ENCODE assay signal across 8 cellular contexts in genomic region chr9:134413890-134414731, GRCh38.
DNase-seq lines count a peak whose midpoint lies in the region; ATAC-seq and TF ChIP-seq lines count a peak whose summit lies in the region.

No MANE protein-coding gene starts in this region.

- H3K4me2 ChIP-seq in skeletal muscle satellite cell (ENCODE audit: low read length) = peak overlapping the region; percentile 61

- H3K36me3 ChIP-seq in HEK293 (ENCODE audit: control insufficient read depth in 2 of 2, insufficient read depth in 1 of 2, low read length in 2 of 2) (peaks cover 0 to 32% of the 10 kb centered on the region in 2 experiments; a peak in 1 of 3 replicates), skeletal muscle satellite cell (ENCODE audit: insufficient read depth, low read length) (peaks cover 19% of the 10 kb centered on the region)

- no peaks in the 10 kb centered on the region for H3K27me3 ChIP-seq in skeletal muscle satellite cell (ENCODE audit: control insufficient read depth, insufficient read depth, low read length)

- H3K4me1 ChIP-seq in HEK293 (ENCODE audit: control insufficient read depth, insufficient read depth, low read length) (0 out of 2 replicates have a peak, but pooled peaks cover 3% of the 10 kb centered on the region), skeletal muscle satellite cell (ENCODE audit: control insufficient read depth, insufficient read depth, low read length) (peaks cover 36% of the 10 kb centered on the region)

- CTCF ChIA-PET in HEK293 (lab: Yijun Ruan, JAX) = interaction anchor here (0.6 to 2.0 kb wide), 8 partner anchors 29 to 246 kb away, joined by 3 to 5 read pairs (median 4); no protein-coding TSS in a partner anchor

- TF ChIP-seq CTCF in HEK293 (tag by site-specific recombination; IDR thresholded peaks at IDR 0.05) = no peak
- no peak for TF ChIP-seq CTCF in foreskin fibroblast (IDR thresholded peaks at IDR 0.05; ENCODE audit: low read depth, low read length)

- peak overlapping the region; percentile 31 for H3K9ac ChIP-seq in skeletal muscle satellite cell (ENCODE audit: low read depth, low read length)

- ATAC-seq in HG03442 (IDR thresholded peaks at IDR 0.05; ENCODE audit: unreplicated experiment) = no peak

- POLR2A ChIA-PET in HEK293 (lab: Yijun Ruan, JAX) = interaction anchor here (0.5 kb wide), 1 partner anchor 10 kb away, joined by 8 read pairs; no protein-coding TSS in a partner anchor

- DNase-seq in RKO (ENCODE audit: low spot score) (peak; percentile 48), foreskin fibroblast (peak; percentile 47 to 81), D341Med (ENCODE audit: low spot score) (no peak), KG1 (lab: John Stamatoyannopoulos, UW) (no peak)
- no peak for DNase-seq in stimulated activated CD4-positive, alpha-beta T cell treated with anti-CD3 and anti-CD28 coated beads, Interleukin-2, amount 100 ng/mL, for 24 hours

- H3K27ac ChIP-seq in HEK293 (ENCODE audit: extremely low read depth, low read depth, low read length) = no peak overlapping the region

- H3K9me3 ChIP-seq in HEK293 (ENCODE audit: control insufficient read depth, insufficient read depth, low read depth, low read length) (no peaks in the 10 kb centered on the region), skeletal muscle satellite cell (replicated peaks; ENCODE audit: low read length) (no peaks in the 10 kb centered on the region)

- H3K4me3 ChIP-seq in HEK293 (ENCODE audit: low read depth, low read length) = no peak overlapping the region
- H3K4me3 ChIP-seq in foreskin fibroblast (ENCODE audit: low read depth in 1 of 2, low read length in 2 of 2) = no peak overlapping the region
- H3K4me3 ChIP-seq in skeletal muscle satellite cell (ENCODE audit: low read length) = peak overlapping the region; percentile 23

TF ChIP-seq in HEK293, 187 proteins besides CTCF, POLR2A, EP300 and RAD21 (continues in another document):
- TF ChIP-seq ZNF394 (tag by site-specific recombination; IDR thresholded peaks at IDR 0.05; ENCODE audit: borderline replicate concordance) (no peak), BCL11B (tag by site-specific recombination; IDR thresholded peaks at IDR 0.05; ENCODE audit: low read depth) (no peak), WT1 (tag by site-specific recombination; IDR thresholded peaks at IDR 0.05) (no peak), ZNF629 (tag by site-specific recombination; IDR thresholded peaks at IDR 0.05) (0 out of 2 replicates have a peak, but pooled peaks have one; percentile 30), ZNF529 (tag by site-specific recombination; IDR thresholded peaks at IDR 0.05; ENCODE audit: insufficient replicate concordance) (no peak), ZBTB6 (tag by site-specific recombination; IDR thresholded peaks at IDR 0.05) (peak; percentile 37; the same call in 1 of the 2 replicates), ZBTB48 (tag by site-specific recombination; IDR thresholded peaks at IDR 0.05) (no peak), PRDM10 (tag by site-specific recombination; IDR thresholded peaks at IDR 0.05) (no peak), ZNF624 (tag by site-specific recombination; IDR thresholded peaks at IDR 0.05) (no peak), KLF17 (tag by site-specific recombination; IDR thresholded peaks at IDR 0.05) (peak; percentile 64; the same call in 1 of the 2 replicates), ZNF600 (tag by site-specific recombination; IDR thresholded peaks at IDR 0.05) (peak; percentile 86), KLF16 (tag by site-specific recombination; IDR thresholded peaks at IDR 0.05) (no peak), GLIS1 (tag by site-specific recombination; IDR thresholded peaks at IDR 0.05) (peak; percentile 21; the same call in 1 of the 2 replicates), ZBTB11 (tag by site-specific recombination; conservative IDR thresholded peaks at IDR 0.05; ENCODE audit: low read depth) (no peak), PATZ1 (tag by site-specific recombination; IDR thresholded peaks at IDR 0.05) (peak; percentile 39; the same call in 1 of the 2 replicates)

Comparison
In these comparisons a context has a peak if more than half of its experiments do, and no peak if none do; other contexts are left out.
1. DNase-seq: peak in RKO (single experiment) and foreskin fibroblast (2 of 2); none in D341Med (single experiment), stimulated activated CD4-positive, alpha-beta T cell treated with anti-CD3 and anti-CD28 coated beads, Interleukin-2, amount 100 ng/mL, for 24 hours (0 of 2) and KG1 (single experiment).